In genomic region chr19:19042732-19043274, GRCh38 we compare ENCODE assay signal across 1 cellular context.
TF ChIP-seq lines count a peak whose summit lies in the region.

No MANE protein-coding gene starts in this region.

TF ChIP-seq in IMR-90, 13 proteins besides CTCF, POLR2A, EP300 and RAD21 (continued from another document):
- TF ChIP-seq RCOR1 (IDR thresholded peaks at IDR 0.05; ENCODE audit: insufficient replicate concordance, low read length) = no peak
- TF ChIP-seq USF2 (IDR thresholded peaks at IDR 0.05; ENCODE audit: low read depth, low read length) = no peak
- no peak for TF ChIP-seq BHLHE40 (IDR thresholded peaks at IDR 0.05; ENCODE audit: low read depth, low read length)
